ENCODE assay signal across 26 cellular contexts in the genomic region with DNA sequence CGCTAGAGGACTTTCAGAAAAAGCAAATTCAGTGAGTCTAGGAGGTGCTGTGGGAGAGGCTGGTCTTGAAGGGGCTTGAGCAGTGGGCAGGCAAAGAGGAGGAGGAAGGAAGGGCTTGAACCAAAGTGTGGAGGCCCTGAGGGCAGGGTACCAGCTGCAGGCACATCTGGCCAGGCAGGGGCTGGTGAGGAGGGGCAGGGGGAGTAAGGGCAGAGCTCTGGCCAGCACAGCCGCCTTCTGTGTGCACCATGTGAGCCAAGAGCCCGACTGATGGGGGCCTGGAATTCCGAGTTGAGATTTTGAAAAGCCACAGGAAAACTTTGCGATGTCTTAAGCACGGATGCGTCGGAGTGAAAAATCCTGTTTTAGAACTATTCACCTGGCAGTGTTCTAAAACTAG.
DNase-seq lines count a peak whose midpoint lies in the region; ATAC-seq, FAIRE-seq and TF ChIP-seq lines count a peak whose summit lies in the region.
"Had no signal": no experiment of that assay in that cellular context is flagged by ENCODE, and none has a peak within 500 bp of the region (broad histone marks: within the 10 kb centered on the region; RNA-seq: fewer than 3 reads in every experiment).

No MANE protein-coding gene starts in this region.

- intact Hi-C loops in left colon (cut with DNase I, micrococcal nuclease), result loop anchor here (2.0 to 10.0 kb wide), 2 partner anchors 112 to 114 kb away; no protein-coding TSS in a partner anchor

- no peak overlapping the region for H4K5ac ChIP-seq in H9 (ENCODE audit: insufficient read length, low read depth, low read length)

- no peaks in the 10 kb centered on the region for H3K79me2 ChIP-seq in H9 (ENCODE audit: insufficient read depth, low read length)
- H3K79me2 ChIP-seq in astrocyte (ENCODE audit: insufficient read depth, low read length), result peaks cover 8% of the 10 kb centered on the region
- no peaks in the 10 kb centered on the region for H3K79me2 ChIP-seq in keratinocyte (ENCODE audit: control insufficient read depth, insufficient read depth, low read length)

- H3K36me3 Mint-ChIP-seq in H9 (ENCODE audit: insufficient read depth in 1 of 3, low read depth in 3 of 3) (peaks cover 15 to 28% (median 27%) of the 10 kb centered on the region in 3 experiments; a peak in 6 of 7 replicates), astrocyte (ENCODE audit: low read depth, unreplicated experiment) (peaks cover 23% of the 10 kb centered on the region), progenitor cell of endocrine pancreas (ENCODE audit: insufficient read depth) (peaks cover 37% of the 10 kb centered on the region)
- H3K36me3 Mint-ChIP-seq: activated naive CD8-positive, alpha-beta T cell treated with anti-CD3 and anti-CD28 coated beads for 36 hours; CD14-positive monocyte had no signal

- H3K18ac ChIP-seq in H9 (ENCODE audit: insufficient read length, low read depth, low read length), result no peak overlapping the region

- H2AFZ ChIP-seq in H9 (ENCODE audit: low read length) (no peak overlapping the region), astrocyte (ENCODE audit: low read depth, low read length) (no peak overlapping the region), keratinocyte (ENCODE audit: control insufficient read depth, low read length) (no peak overlapping the region)

- H3K9me1 ChIP-seq in keratinocyte (ENCODE audit: control insufficient read depth, extremely low read depth, insufficient read depth, low read length), result no peaks in the 10 kb centered on the region

- H3K4me3 ChIP-seq in astrocyte (ENCODE audit: insufficient read depth, low read depth, low read length) (no peak overlapping the region), keratinocyte (ENCODE audit: control insufficient read depth in 2 of 3, extremely low read depth in 1 of 3, insufficient read depth in 2 of 3, low read depth in 1 of 3, low read length in 3 of 3) (no peak overlapping the region)
- H3K4me3 ChIP-seq: ascending aorta, pancreas, right atrium auricular region, tibial artery had no signal

- WGBS in H9 (ENCODE audit: extremely low coverage, insufficient read length, low lambda C conversion rate), result no CpG with 5 or more reads among the region's 8 CpGs

- dilution Hi-C loops in keratinocyte (cut with MboI; ENCODE audit: extremely low pct_ligation_motif_present, low sequenced_read_pairs), result no loop called here

- H3K27ac Mint-ChIP-seq in H9 (peak overlapping the region; percentile 56 to 82 (median 60); a peak in 6 of 7 replicates), astrocyte (ENCODE audit: unreplicated experiment) (no peak overlapping the region), progenitor cell of endocrine pancreas (peak overlapping the region; percentile 54)
- H3K27ac Mint-ChIP-seq: activated naive CD8-positive, alpha-beta T cell treated with anti-CD3 and anti-CD28 coated beads for 36 hours; CD14-positive monocyte had no signal

- no peak overlapping the region for H2BK15ac ChIP-seq in H9 (ENCODE audit: low read depth, low read length)

- no peak overlapping the region for H3K14ac ChIP-seq in H9 (ENCODE audit: insufficient read depth, low read length)

- no peak overlapping the region for H3K4ac ChIP-seq in H9 (ENCODE audit: low read depth, low read length)

- TF ChIP-seq CTCF in H9 (conservative IDR thresholded peaks at IDR 0.05), result no peak
- TF ChIP-seq CTCF in astrocyte (IDR thresholded peaks at IDR 0.05; ENCODE audit: insufficient read depth, low read depth, low read length), result no peak
- no peak for TF ChIP-seq CTCF in keratinocyte (optimal IDR thresholded peaks at IDR 0.05 in 1 of 3, IDR thresholded peaks at IDR 0.05 in 1 of 3, conservative IDR thresholded peaks at IDR 0.05 in 1 of 3; ENCODE audit: extremely low read depth in 1 of 3, insufficient read depth in 2 of 3, low read length in 3 of 3)
- no peak for TF ChIP-seq CTCF in progenitor cell of endocrine pancreas (IDR thresholded peaks at IDR 0.05; ENCODE audit: unreplicated experiment)

- H4K91ac ChIP-seq in H9 (ENCODE audit: insufficient read length, low read depth, low read length), result no peak overlapping the region

- H2BK120ac ChIP-seq in H9 (ENCODE audit: low read depth, low read length, poor library complexity, severe bottlenecking), result no peak overlapping the region

- H4K20me1 ChIP-seq in H9 (ENCODE audit: control insufficient read depth, insufficient read depth, insufficient read length) (no peaks in the 10 kb centered on the region), astrocyte (ENCODE audit: insufficient read depth, low read length) (peaks cover 12% of the 10 kb centered on the region), keratinocyte (ENCODE audit: control insufficient read depth, extremely low read depth, insufficient read depth, low read length) (no peaks in the 10 kb centered on the region)

- H3K27me3 Mint-ChIP-seq in H9 (ENCODE audit: low read depth) (no peaks in the 10 kb centered on the region), astrocyte (ENCODE audit: low read depth, unreplicated experiment) (no peaks in the 10 kb centered on the region), progenitor cell of endocrine pancreas (peaks cover 27% of the 10 kb centered on the region)
- H3K27me3 Mint-ChIP-seq: activated naive CD8-positive, alpha-beta T cell treated with anti-CD3 and anti-CD28 coated beads for 36 hours; central memory CD8-positive, alpha-beta T cell had no signal

- no peak overlapping the region for H2BK20ac ChIP-seq in H9 (ENCODE audit: low read depth, low read length, poor library complexity, severe bottlenecking)

- H3K27me3 ChIP-seq in H9 (ENCODE audit: insufficient read depth, low read length) (no peaks in the 10 kb centered on the region), astrocyte (ENCODE audit: insufficient read depth, low read length) (no peaks in the 10 kb centered on the region), keratinocyte (ENCODE audit: control insufficient read depth, extremely low read depth, insufficient read depth, low read length) (no peaks in the 10 kb centered on the region)
- H3K27me3 ChIP-seq: ascending aorta, pancreas, right atrium auricular region, tibial artery had no signal

- H3K79me1 ChIP-seq in H9 (ENCODE audit: insufficient read depth, low read depth, low read length, poor library complexity, severe bottlenecking), result no peaks in the 10 kb centered on the region

- H3K4me1 Mint-ChIP-seq in H9, result peaks cover 15 to 18% of the 10 kb centered on the region in 2 experiments
- peaks cover 11% of the 10 kb centered on the region for H3K4me1 Mint-ChIP-seq in astrocyte (ENCODE audit: low read depth, unreplicated experiment)
- peaks cover 7% of the 10 kb centered on the region for H3K4me1 Mint-ChIP-seq in progenitor cell of endocrine pancreas (ENCODE audit: low read depth)
- H3K4me1 Mint-ChIP-seq: central memory CD8-positive, alpha-beta T cell had no signal

- H3K23ac ChIP-seq in H9 (ENCODE audit: insufficient read length, low read depth, low read length), result no peak overlapping the region

- no peak overlapping the region for H2BK12ac ChIP-seq in H9 (ENCODE audit: insufficient read length, low read depth, low read length)

- H3K56ac ChIP-seq in H9 (ENCODE audit: insufficient read length, low read depth, low read length), result no peak overlapping the region

- H3K4me2 ChIP-seq in H9 (ENCODE audit: insufficient read depth, insufficient read length, low read length) (no peak overlapping the region), astrocyte (ENCODE audit: low read length) (no peak overlapping the region), keratinocyte (ENCODE audit: control insufficient read depth, extremely low read depth, insufficient read depth, low read depth, low read length) (peak overlapping the region; percentile 81)

- no peak overlapping the region for H2AK5ac ChIP-seq in H9 (ENCODE audit: insufficient read length, low read length)

- H3K9me3 Mint-ChIP-seq in H9 (no peaks in the 10 kb centered on the region), astrocyte (ENCODE audit: unreplicated experiment) (no peaks in the 10 kb centered on the region), progenitor cell of endocrine pancreas (ENCODE audit: low read depth) (no peaks in the 10 kb centered on the region)
- H3K9me3 Mint-ChIP-seq: activated naive CD8-positive, alpha-beta T cell treated with anti-CD3 and anti-CD28 coated beads for 36 hours; central memory CD8-positive, alpha-beta T cell had no signal

- H3K4me1 ChIP-seq in H9 (ENCODE audit: insufficient read depth, low read length) (no peaks in the 10 kb centered on the region), astrocyte (ENCODE audit: insufficient read depth, low read length) (peaks cover 24% of the 10 kb centered on the region), keratinocyte (ENCODE audit: control insufficient read depth, extremely low read depth, insufficient read depth, low read length) (peaks cover 23% of the 10 kb centered on the region)
- H3K4me1 ChIP-seq: ascending aorta, pancreas had no signal

- no peak overlapping the region for H3K27ac ChIP-seq in H9 (ENCODE audit: insufficient read length, low read depth, low read length)
- H3K27ac ChIP-seq in astrocyte (ENCODE audit: low read depth, low read length), result peak overlapping the region; percentile 43
- peak overlapping the region; percentile 70 for H3K27ac ChIP-seq in keratinocyte (ENCODE audit: control insufficient read depth, insufficient read depth, low read length)
- H3K27ac ChIP-seq: ascending aorta, pancreas, tibial artery had no signal

- no peak for DNase-seq in H9
- DNase-seq in astrocyte (ENCODE audit: low read depth), result no peak
- DNase-seq in keratinocyte (ENCODE audit: low read depth, low spot score), result no peak
- no peak for DNase-seq in progenitor cell of endocrine pancreas (ENCODE audit: low spot score, unreplicated experiment)
- no peak for DNase-seq in left colon
- DNase-seq in NCI-H2107 treated with DMSO at 0.1 percent for 48 hours (lab: John Stamatoyannopoulos, UW; ENCODE audit: unreplicated experiment), result no peak
- DNase-seq in DMS53 (lab: John Stamatoyannopoulos, UW), result no peak
- DNase-seq: activated CD4-positive, alpha-beta T cell treated with anti-CD3 and anti-CD28 coated beads, Interleukin-2, amount 50 U/mL, for 1 hour; activated naive CD8-positive, alpha-beta T cell treated with anti-CD3 and anti-CD28 coated beads for 36 hours; effector CD8-positive, alpha-beta T cell; EL; kidney; NCI-H1048; NCI-H187; NCI-H526; pancreas; RPMI8226; stimulated activated CD4-positive, alpha-beta T cell treated with anti-CD3 and anti-CD28 coated beads, Interleukin-4, amount 100 ng/mL, for 4 hours; stimulated activated naive CD8-positive, alpha-beta T cell treated with anti-CD3 and anti-CD28 coated beads, Interleukin-15, Interleukin-2, amounts not matched to agents 100 U/mL and 50 U/mL, for 24 hours; T-helper 9 cell; tibial artery had no signal

- no peak overlapping the region for H3T11ph ChIP-seq in H9 (ENCODE audit: low read length)

- no peak overlapping the region for H2BK5ac ChIP-seq in H9 (ENCODE audit: insufficient read length, low read length)

- H3K23me2 ChIP-seq in H9 (ENCODE audit: insufficient read length, low read depth, low read length, poor library complexity, severe bottlenecking), result no peaks in the 10 kb centered on the region

- H4K8ac ChIP-seq in H9 (replicated peaks; ENCODE audit: insufficient read length, low read depth, low read length), result no peak overlapping the region

- H3K36me3 ChIP-seq in astrocyte (ENCODE audit: insufficient read depth, low read length) (peaks cover 81% of the 10 kb centered on the region), keratinocyte (ENCODE audit: control insufficient read depth in 2 of 2, extremely low read depth in 1 of 2, insufficient read depth in 2 of 2, low read length in 2 of 2) (peaks cover 5 to 26% of the 10 kb centered on the region in 2 experiments)

- H3K4me3 Mint-ChIP-seq in H9 (no peak overlapping the region), astrocyte (ENCODE audit: unreplicated experiment) (no peak overlapping the region), progenitor cell of endocrine pancreas (ENCODE audit: low read depth) (no peak overlapping the region)
- H3K4me3 Mint-ChIP-seq: activated naive CD8-positive, alpha-beta T cell treated with anti-CD3 and anti-CD28 coated beads for 36 hours; CD14-positive monocyte; central memory CD8-positive, alpha-beta T cell had no signal

- ATAC-seq in left colon (no peak), GM18861 (IDR thresholded peaks at IDR 0.05; ENCODE audit: unreplicated experiment) (no peak)
- ATAC-seq: stimulated activated naive CD8-positive, alpha-beta T cell treated with anti-CD3 and anti-CD28 coated beads, Interleukin-15, Interleukin-2, amounts not matched to agents 100 U/mL and 50 U/mL, for 24 hours had no signal

- H3K9ac ChIP-seq in H9 (ENCODE audit: extremely low read depth, insufficient read length, low read length), result no peak overlapping the region
- H3K9ac ChIP-seq in astrocyte (ENCODE audit: low read length), result no peak overlapping the region
- peak overlapping the region; percentile 59 for H3K9ac ChIP-seq in keratinocyte (ENCODE audit: control insufficient read depth, extremely low read depth, insufficient read depth, low read length)

- H3K9me3 ChIP-seq in H9 (ENCODE audit: control insufficient read depth, low read depth, low read length), result no peaks in the 10 kb centered on the region
- H3K9me3 ChIP-seq in astrocyte (ENCODE audit: insufficient read depth, low read depth, low read length), result no peaks in the 10 kb centered on the region
- no peaks in the 10 kb centered on the region for H3K9me3 ChIP-seq in keratinocyte (ENCODE audit: control insufficient read depth, low read depth, low read length)
- H3K9me3 ChIP-seq: ascending aorta, pancreas, right atrium auricular region, tibial artery had no signal

- FAIRE-seq in astrocyte (lab: Jason Lieb, UNC) (no peak), keratinocyte (lab: Jason Lieb, UNC) (no peak)
- FAIRE-seq: kidney, pancreas had no signal
